ENCODE assay signal across 8 cellular contexts in genomic region chr2:30266051-30266621, GRCh38.
DNase-seq lines count a peak whose midpoint lies in the region; ATAC-seq and TF ChIP-seq lines count a peak whose summit lies in the region.

No MANE protein-coding gene starts in this region.

- peak; percentile 41 to 43 for DNase-seq in activated CD4-positive, alpha-beta T cell treated with anti-CD3 and anti-CD28 coated beads, Interleukin-2, amount 50 U/mL, for 4 hours
- DNase-seq in erythroblast (lab: John Stamatoyannopoulos, UW) (peak; percentile 39 to 41), GM10266 (ENCODE audit: extremely low spot score) (no peak), GF-D8 (lab: John Stamatoyannopoulos, UW) (no peak)
- DNase-seq in stimulated activated CD8-positive, alpha-beta memory T cell treated with anti-CD3 and anti-CD28 coated beads, Interleukin-7, amount 100 ng/mL, for 24 hours (ENCODE audit: low read depth): peak; percentile 18

- no peak for TF ChIP-seq POLR2A in erythroblast (IDR thresholded peaks at IDR 0.05; ENCODE audit: low read length)

- peak; percentile 55 for ATAC-seq in HG03378 (IDR thresholded peaks at IDR 0.05; ENCODE audit: unreplicated experiment)
- ATAC-seq in HG02610 (IDR thresholded peaks at IDR 0.05; ENCODE audit: unreplicated experiment): no peak
- ATAC-seq in SK-N-SH treated with all-trans-retinoic acid at 6 μM for 48 hours: no peak

- TF ChIP-seq CTCF in GM10266 (IDR thresholded peaks at IDR 0.05; ENCODE audit: control insufficient read depth, insufficient read depth, low read depth, missing control alignments): no peak

TF ChIP-seq in SK-N-SH treated with all-trans-retinoic acid at 6 μM for 48 hours, 23 proteins besides CTCF, POLR2A, EP300 and RAD21:
- TF ChIP-seq PPARA (CRISPR knock-in tag; IDR thresholded peaks at IDR 0.05; ENCODE audit: borderline replicate concordance): no peak
- no peak for TF ChIP-seq CSDC2 (CRISPR knock-in tag; IDR thresholded peaks at IDR 0.05)
- TF ChIP-seq GLIS3 (CRISPR knock-in tag; IDR thresholded peaks at IDR 0.05): no peak
- TF ChIP-seq OSR1 (CRISPR knock-in tag; IDR thresholded peaks at IDR 0.05): no peak
- TF ChIP-seq ARNTL (CRISPR knock-in tag; IDR thresholded peaks at IDR 0.05; ENCODE audit: borderline replicate concordance, low read depth): no peak
- no peak for TF ChIP-seq CSRNP3 (CRISPR knock-in tag; IDR thresholded peaks at IDR 0.05)
- no peak for TF ChIP-seq SNAI2 (CRISPR knock-in tag; IDR thresholded peaks at IDR 0.05)
- TF ChIP-seq BACH2 (CRISPR knock-in tag; IDR thresholded peaks at IDR 0.05; ENCODE audit: borderline replicate concordance): no peak
- TF ChIP-seq ISL1 (CRISPR knock-in tag; IDR thresholded peaks at IDR 0.05): no peak
- no peak for TF ChIP-seq PATZ1 (CRISPR knock-in tag; IDR thresholded peaks at IDR 0.05; ENCODE audit: borderline replicate concordance)
- no peak for TF ChIP-seq POU6F1 (CRISPR knock-in tag; IDR thresholded peaks at IDR 0.05; ENCODE audit: borderline replicate concordance, low read depth)
- no peak for TF ChIP-seq ZNF565 (CRISPR knock-in tag; conservative IDR thresholded peaks at IDR 0.05; ENCODE audit: low read depth)
- TF ChIP-seq ZFP30 (CRISPR knock-in tag; IDR thresholded peaks at IDR 0.05): no peak
- no peak for TF ChIP-seq ZFP3 (CRISPR knock-in tag; IDR thresholded peaks at IDR 0.05)
- TF ChIP-seq TSHZ2 (CRISPR knock-in tag; IDR thresholded peaks at IDR 0.05): no peak
- TF ChIP-seq ESRRG (CRISPR knock-in tag; IDR thresholded peaks at IDR 0.05): no peak
- no peak for TF ChIP-seq RARB (CRISPR knock-in tag; IDR thresholded peaks at IDR 0.05)
- no peak for TF ChIP-seq ZNF70 (CRISPR knock-in tag; IDR thresholded peaks at IDR 0.05)
- TF ChIP-seq ZC3H10 (CRISPR knock-in tag; IDR thresholded peaks at IDR 0.05): no peak
- TF ChIP-seq TCF4 (CRISPR knock-in tag; IDR thresholded peaks at IDR 0.05; ENCODE audit: borderline replicate concordance): no peak

Comparison
In these comparisons a context has a peak if more than half of its experiments do, and no peak if none do; other contexts are left out.
1. DNase-seq: peak in activated CD4-positive, alpha-beta T cell treated with anti-CD3 and anti-CD28 coated beads, Interleukin-2, amount 50 U/mL, for 4 hours (2 of 2), erythroblast (2 of 2) and stimulated activated CD8-positive, alpha-beta memory T cell treated with anti-CD3 and anti-CD28 coated beads, Interleukin-7, amount 100 ng/mL, for 24 hours (single experiment); none in GM10266 (single experiment) and GF-D8 (single experiment).